7 cellular contexts compared by ENCODE assay signal in genomic region chr1:237342730-237343129, GRCh38.
"Had no signal": no experiment of that assay in that cellular context is flagged by ENCODE, and none has a peak within 500 bp of the region (broad histone marks: within the 10 kb centered on the region; RNA-seq: fewer than 3 reads in every experiment).

No MANE protein-coding gene starts in this region.

- H3K9me3 Mint-ChIP-seq: H9, IgD-negative memory B cell had no signal

- DNase-seq: GM23248, GOT3, H9, HCEC 1CT, KBM-7 had no signal

- H3K4me1 Mint-ChIP-seq: IgD-negative memory B cell had no signal

- H3K4me3 Mint-ChIP-seq: H9, IgD-negative memory B cell had no signal

- ATAC-seq: HepG2 had no signal

- H3K27ac Mint-ChIP-seq: IgD-negative memory B cell had no signal

- H3K36me3 Mint-ChIP-seq: IgD-negative memory B cell had no signal
